In genomic region chr22:50148166-50148500, GRCh38 we compare ENCODE assay signal across 14 cellular contexts. TPM values are rescaled to one million over a fixed set of nuclear protein-coding genes. Genes with fewer than 3 reads are reported as not detected.
A peak's percentile ranks its signal among the peaks of the same experiment; 100 is the strongest.
DNase-seq lines count a peak whose midpoint lies in the region; ATAC-seq, FAIRE-seq and TF ChIP-seq lines count a peak whose summit lies in the region.
"Had no signal": no experiment of that assay in that cellular context is flagged by ENCODE, and none has a peak within 500 bp of the region (broad histone marks: within the 10 kb centered on the region; RNA-seq: fewer than 3 reads in every experiment).

No MANE protein-coding gene starts in this region.

- peak overlapping the region; percentile 63; the same call in 1 of the 2 replicates for H4K8ac ChIP-seq in H1 (ENCODE audit: extremely low read depth, insufficient read depth, low read length)

- H3K18ac ChIP-seq in H1 (ENCODE audit: extremely low read depth, low read length) = no peak overlapping the region

- H2AFZ ChIP-seq in HepG2 (ENCODE audit: low read length) (no peak overlapping the region), H1 (ENCODE audit: low read length) (no peak overlapping the region)

- TF ChIP-seq EP300 in HepG2 (IDR thresholded peaks at IDR 0.05; ENCODE audit: low read depth in 2 of 2, low read length in 2 of 2) = no peak
- no peak for TF ChIP-seq EP300 in HepG2 (CRISPR knock-in tag; IDR thresholded peaks at IDR 0.05; ENCODE audit: borderline replicate concordance)
- TF ChIP-seq EP300 in H1 (IDR thresholded peaks at IDR 0.05; ENCODE audit: borderline replicate concordance in 1 of 2, low read depth in 2 of 2, low read length in 2 of 2) = no peak

- H2BK5ac ChIP-seq in H1 (ENCODE audit: low read depth, low read length) = no peak overlapping the region

- in situ Hi-C loops in HepG2 (cut with HindIII; ENCODE audit: extremely low pct_ligation_motif_present, low pct_unique_long_range_greater_than_20kb) = loop anchor here (5.0 kb wide), 1 partner anchor 59 kb away; no protein-coding TSS in a partner anchor

- TF ChIP-seq RAD21 in HepG2 (CRISPR knock-in tag; IDR thresholded peaks at IDR 0.05) (no peak), H1 (IDR thresholded peaks at IDR 0.05 in 1 of 2, conservative IDR thresholded peaks at IDR 0.05 in 1 of 2; ENCODE audit: low read depth in 2 of 2, low read length in 2 of 2) (no peak)

- 39% methylated on average over 10 of the region's 12 CpGs for WGBS in HepG2 (ENCODE audit: low lambda C conversion rate)
- WGBS in right lobe of liver (ENCODE audit: insufficient coverage, low coverage, low lambda C conversion rate, missing lambda C conversion rate) = 76% methylated on average over 7 of the region's 12 CpGs
- WGBS in H1 (ENCODE audit: extremely low coverage in 1 of 2, insufficient coverage in 1 of 2, insufficient read length in 1 of 2, insufficient replicate concordance in 2 of 2, low coverage in 1 of 2, low lambda C conversion rate in 2 of 2, missing lambda C conversion rate in 1 of 2), 2 experiments = 90% methylated on average over 11 of the region's 12 CpGs; no CpG with 5 or more reads in 1 of the 2 experiments

- DNase-seq in HepG2 (ENCODE audit: low spot score) = no peak
- no peak for DNase-seq in right lobe of liver
- no peak for DNase-seq in H1 (ENCODE audit: low read depth in 1 of 2, low spot score in 2 of 2)
- no peak for DNase-seq in cerebellar cortex (ENCODE audit: low spot score)
- DNase-seq: GOT3, Kasumi-1, NCI-H187, NCI-H526 had no signal

- H2AK5ac ChIP-seq in H1 (ENCODE audit: low read depth, low read length) = no peak overlapping the region

- H3K27ac ChIP-seq in HepG2 (ENCODE audit: extremely low read length, insufficient read depth, low read length) (no peak overlapping the region), right lobe of liver (no peak overlapping the region), H1 (ENCODE audit: low read depth, low read length) (no peak overlapping the region), neutrophil (peak overlapping the region; percentile 71)

- POLR2A ChIA-PET in HepG2 (lab: Yijun Ruan, JAX) = no interaction called here
- POLR2A ChIA-PET in H1 (lab: Charles Lee; ENCODE audit: partially characterized antibody) = no interaction called here

- no peak overlapping the region for H3K14ac ChIP-seq in H1 (ENCODE audit: insufficient read length)

- H3K56ac ChIP-seq in H1 (replicated peaks; ENCODE audit: insufficient read length, low read depth, low read length) = no peak overlapping the region

- BruUV-seq in HepG2 (replicated peaks; lab: Mats Ljungman, UMichigan) = no TSS peak

- no peak overlapping the region for H2BK12ac ChIP-seq in H1 (ENCODE audit: low read depth, low read length)

- H3K4me1 ChIP-seq in HepG2 (ENCODE audit: insufficient read depth, low read length) (peaks cover 80% of the 10 kb centered on the region), right lobe of liver (peaks cover 0 to 30% (median 10%) of the 10 kb centered on the region in 4 donors), H1 (replicated peaks in 1 of 4; ENCODE audit: control insufficient read depth in 3 of 4, insufficient read depth in 4 of 4, low read length in 3 of 4) (peaks cover 0 to 4% (median 0%) of the 10 kb centered on the region in 4 experiments; a peak in 3 of 7 replicates), neutrophil (ENCODE audit: control insufficient read depth in 1 of 2, insufficient read depth in 1 of 2, low read depth in 1 of 2, low read length in 1 of 2) (peaks cover 40 to 41% of the 10 kb centered on the region in 2 experiments)

- peak overlapping the region; percentile 5; the same call in 1 of the 2 replicates for H2BK15ac ChIP-seq in H1 (ENCODE audit: low read length)

- H4K5ac ChIP-seq in H1 (ENCODE audit: insufficient read length, low read depth, low read length) = no peak overlapping the region

- no peak for TF ChIP-seq POLR2A in HepG2 (IDR thresholded peaks at IDR 0.05; ENCODE audit: insufficient read depth in 1 of 2, low read depth in 2 of 2, low read length in 2 of 2)
- TF ChIP-seq POLR2A in right lobe of liver (IDR thresholded peaks at IDR 0.05) = no peak
- no peak for TF ChIP-seq POLR2A in H1 (IDR thresholded peaks at IDR 0.05; ENCODE audit: control extremely low read depth in 1 of 2, low read depth in 2 of 2, low read length in 2 of 2)

- H4K20me1 ChIP-seq in HepG2 (ENCODE audit: insufficient read depth, low read length) (no peaks in the 10 kb centered on the region), H1 (replicated peaks in 1 of 2; ENCODE audit: control insufficient read depth in 1 of 2, insufficient read depth in 2 of 2, low read length in 2 of 2) (peaks cover 0 to 3% of the 10 kb centered on the region in 2 experiments)

- H3K23me2 ChIP-seq in H1 (ENCODE audit: low read depth, low read length) = no peaks in the 10 kb centered on the region

- H3K4me2 ChIP-seq in HepG2 (ENCODE audit: low read depth, low read length) (peak overlapping the region; percentile 86), H1 (ENCODE audit: insufficient read depth in 1 of 2, low read depth in 2 of 2, low read length in 2 of 2) (no peak overlapping the region)

- H2BK120ac ChIP-seq in H1 (replicated peaks; ENCODE audit: low read depth, low read length) = no peak overlapping the region

- CTCF ChIA-PET in HepG2 (lab: Yijun Ruan, JAX; ENCODE audit: low intra/inter-chr PET ratio, low total read pairs) = interaction anchor here (4.3 kb wide), 1 partner anchor 62 kb away, joined by 39 read pairs; no protein-coding TSS in a partner anchor
- CTCF ChIA-PET in H1 (lab: Charles Lee; ENCODE audit: partially characterized antibody) = interaction anchor here (0.9 to 9.4 kb wide), 17 partner anchors 8 to 218 kb away, joined by 3 to 83 read pairs (median 4); no protein-coding TSS in a partner anchor

- H4K91ac ChIP-seq in H1 (replicated peaks; ENCODE audit: insufficient read length, low read length) = no peak overlapping the region

- H2BK20ac ChIP-seq in H1 (ENCODE audit: low read length) = no peak overlapping the region

- no peaks in the 10 kb centered on the region for H3K79me1 ChIP-seq in H1 (ENCODE audit: low read depth, low read length)

- H3K23ac ChIP-seq in H1 (ENCODE audit: insufficient read length) = no peak overlapping the region

- H3K9me3 ChIP-seq in HepG2 (ENCODE audit: low read length) = no peaks in the 10 kb centered on the region
- no peaks in the 10 kb centered on the region for H3K9me3 ChIP-seq in right lobe of liver
- H3K9me3 ChIP-seq in H1 (ENCODE audit: insufficient read depth in 2 of 2, low read depth in 1 of 2, low read length in 1 of 2) = no peaks in the 10 kb centered on the region
- H3K9me3 ChIP-seq in neutrophil = no peaks in the 10 kb centered on the region

- FAIRE-seq in HepG2 (lab: Jason Lieb, UNC) = no peak
- FAIRE-seq in H1 (lab: Jason Lieb, UNC) = no peak
- FAIRE-seq: G401.6, GM12892 had no signal

- H3K4ac ChIP-seq in H1 (replicated peaks; ENCODE audit: insufficient read length, low read depth, low read length) = no peak overlapping the region

- TF ChIP-seq CTCF in HepG2 (CRISPR knock-in tag; IDR thresholded peaks at IDR 0.05) = no peak
- no peak for TF ChIP-seq CTCF in right lobe of liver (IDR thresholded peaks at IDR 0.05)
- TF ChIP-seq CTCF in H1 (IDR thresholded peaks at IDR 0.05; ENCODE audit: control extremely low read depth in 1 of 3, insufficient read depth in 1 of 3, low read depth in 1 of 3, low read length in 3 of 3) = no peak
- TF ChIP-seq CTCF in neutrophil (IDR thresholded peaks at IDR 0.05) = no peak

- H3K4me3 ChIP-seq in HepG2 (replicated peaks in 1 of 3; ENCODE audit: insufficient read depth in 1 of 3, low read depth in 2 of 3, low read length in 3 of 3) (peak overlapping the region in 2 of 3 experiments; percentile 24 to 60; a peak in 4 of 6 replicates), right lobe of liver (no peak overlapping the region), H1 (ENCODE audit: extremely low read depth in 1 of 4, insufficient read depth in 2 of 4, low read depth in 3 of 4, low read length in 4 of 4) (no peak overlapping the region), neutrophil (ENCODE audit: low read depth in 1 of 2, low read length in 1 of 2) (no peak overlapping the region)

- H3K36me3 ChIP-seq in HepG2 (replicated peaks in 1 of 2; ENCODE audit: control insufficient read depth in 1 of 2, insufficient read depth in 2 of 2, low read length in 2 of 2) (no peaks in the 10 kb centered on the region), right lobe of liver (no peaks in the 10 kb centered on the region), H1 (ENCODE audit: control insufficient read depth in 2 of 4, insufficient read depth in 4 of 4, low read length in 3 of 4) (no peaks in the 10 kb centered on the region), neutrophil (no peaks in the 10 kb centered on the region)

- ATAC-seq in HepG2 (no peak), right lobe of liver (no peak), HG03196 (IDR thresholded peaks at IDR 0.05; ENCODE audit: unreplicated experiment) (no peak), GM18517 (IDR thresholded peaks at IDR 0.05; ENCODE audit: unreplicated experiment) (no peak)

- intact Hi-C loops in HepG2 (cut with micrococcal nuclease; ENCODE audit: unreplicated experiment) (loop anchor here (5.0 kb wide), 2 partner anchors 46 to 381 kb away; no protein-coding TSS in a partner anchor), right lobe of liver (cut with DNase I) (loop anchor here in 1 of 2 donors (5.0 kb wide), 1 partner anchor 64 kb away; no protein-coding TSS in a partner anchor)

- H3K9ac ChIP-seq in HepG2 (ENCODE audit: insufficient read depth, low read depth, low read length) (no peak overlapping the region), H1 (replicated peaks in 1 of 4; ENCODE audit: extremely low read depth in 1 of 4, low read depth in 3 of 4, low read length in 3 of 4) (no peak overlapping the region)

- no peaks in the 10 kb centered on the region for H3K79me2 ChIP-seq in HepG2 (ENCODE audit: insufficient read depth, low read length)
- no peaks in the 10 kb centered on the region for H3K79me2 ChIP-seq in H1 (ENCODE audit: control insufficient read depth in 1 of 2, insufficient read depth in 2 of 2, low read length in 2 of 2)

- peaks cover 2 to 44% of the 10 kb centered on the region in 2 experiments; a peak in 4 of 5 replicates for H3K27me3 ChIP-seq in HepG2 (ENCODE audit: control insufficient read depth in 1 of 2, insufficient read depth in 2 of 2, low read length in 2 of 2)
- no peaks in the 10 kb centered on the region for H3K27me3 ChIP-seq in right lobe of liver
- peaks cover 0 to 8% (median 2%) of the 10 kb centered on the region in 4 experiments; a peak in 2 of 7 replicates for H3K27me3 ChIP-seq in H1 (replicated peaks in 1 of 4; ENCODE audit: control insufficient read depth in 3 of 4, extremely low read depth in 1 of 4, insufficient read depth in 3 of 4, low read length in 3 of 4)
- H3K27me3 ChIP-seq in neutrophil = no peaks in the 10 kb centered on the region

RNA-seq across cellular contexts. Expression of gene PANX2, which starts 22.4 kb away (rescaled TPM):
- total RNA-seq in HepG2 (2016; rRNA removed; fragmentation: Illumina TruSeq; extraction: Trizol) (0.15 and 0.58 TPM in 2 replicates), right lobe of liver (10 to 100 TPM in 1 of 6 experiments, 1 to 10 TPM in 5; 3.9 to 12.3 (median 7.2) TPM)
- 0.20 and 0.35 TPM in 2 replicates for total RNA-seq in HepG2 (2016; cell fraction: cytosol; rRNA removed; fragmentation: Illumina TruSeq; extraction: Trizol; ENCODE audit: low read depth)
- 0.19 TPM in 2 replicates for total RNA-seq in HepG2 (2016; cell fraction: insoluble cytoplasmic fraction; rRNA removed; fragmentation: Illumina TruSeq; extraction: Trizol)
- 1.1 and 1.4 TPM in 2 replicates for total RNA-seq in HepG2 (2016; cell fraction: membrane; rRNA removed; fragmentation: Illumina TruSeq; extraction: Trizol)
- 0.47 and 0.56 TPM in 2 replicates for total RNA-seq in HepG2 (2016; cell fraction: nucleus; rRNA removed; fragmentation: Illumina TruSeq; extraction: Trizol)
- polyA plus RNA-seq in HepG2 (2011; rRNA removed) (1.1 TPM in 2 replicates), H1 (2011; rRNA removed) (3.5 and 6.0 TPM in 2 replicates)
- 0.99 and 1.7 TPM in 2 replicates for polyA plus RNA-seq in HepG2 (2011; cell fraction: cytosol; rRNA removed)
- polyA plus RNA-seq in HepG2 (2011; cell fraction: nucleus; rRNA removed) = 2.5 and 4.2 TPM in 2 replicates
- polyA plus RNA-seq in HepG2 (2012) = 1.6 and 3.8 TPM in 2 replicates
- polyA plus RNA-seq in HepG2 (2016; cell fraction: cytosol; fragmentation: Illumina TruSeq; extraction: Trizol; ENCODE audit: low read depth) = 1.3 and 1.4 TPM in 2 replicates
- 1.1 and 1.4 TPM in 2 replicates for polyA plus RNA-seq in HepG2 (2016; cell fraction: insoluble cytoplasmic fraction; fragmentation: Illumina TruSeq; extraction: Trizol; ENCODE audit: low read depth)
- polyA plus RNA-seq in HepG2 (2016; cell fraction: membrane; fragmentation: Illumina TruSeq; extraction: Trizol; ENCODE audit: low read depth) = 2.9 and 3.6 TPM in 2 replicates
- 2.0 and 2.3 TPM in 2 replicates for polyA plus RNA-seq in HepG2 (2016; cell fraction: nucleus; fragmentation: Illumina TruSeq; extraction: Trizol; ENCODE audit: insufficient read depth, low read depth)
- polyA minus RNA-seq in HepG2 (2011; rRNA and poly(A)+ RNA removed; ENCODE audit: low replicate concordance) = 0.78 and 0.84 TPM in 2 replicates
- polyA minus RNA-seq in HepG2 (2011; cell fraction: cytosol; rRNA and poly(A)+ RNA removed) = 0.30 and 0.79 TPM in 2 replicates
- polyA minus RNA-seq in HepG2 (2011; cell fraction: nucleus; rRNA and poly(A)+ RNA removed) = 0.37 and 0.39 TPM in 2 replicates
- 5.0 and 5.4 TPM in 2 replicates for total RNA-seq in H1 (2021; fragmentation: NEBNext Ultra II Directional; extraction: Animal tissue kit (Norgen Biotek cat#: 25700))
- 4.2 TPM for polyA plus RNA-seq in H1 (2011; cell fraction: cytosol; rRNA removed)
- 8.3 TPM for polyA plus RNA-seq in H1 (2011; cell fraction: nucleus; rRNA removed)
- polyA plus RNA-seq in H1 (2012, experiment 1 of 2) = 3.9 to 6.9 TPM (median 5.9 TPM) in 4 replicates
- 4.1 TPM for polyA plus RNA-seq in H1 (2012, experiment 2 of 2)
- polyA plus RNA-seq in H1 (2013, experiment 1 of 2) = 4.8 TPM
- 5.1 TPM for polyA plus RNA-seq in H1 (2013, experiment 2 of 2)
- polyA minus RNA-seq in H1 (2011; rRNA and poly(A)+ RNA removed) = 0.78 and 0.91 TPM in 2 replicates
- polyA minus RNA-seq in H1 (2011; cell fraction: cytosol; rRNA and poly(A)+ RNA removed) = 2.8 TPM
- 2.8 TPM for polyA minus RNA-seq in H1 (2011; cell fraction: nucleus; rRNA and poly(A)+ RNA removed)

RNA-seq across cellular contexts. Expression of gene TRABD, which starts 37.6 kb away (rescaled TPM):
- total RNA-seq in HepG2 (2016; rRNA removed; fragmentation: Illumina TruSeq; extraction: Trizol) (16.2 and 21.5 TPM in 2 replicates), right lobe of liver (10 to 100 TPM; 18.9 to 30.2 (median 22.8) TPM)
- 8.1 and 8.5 TPM in 2 replicates for total RNA-seq in HepG2 (2016; cell fraction: cytosol; rRNA removed; fragmentation: Illumina TruSeq; extraction: Trizol; ENCODE audit: low read depth)
- total RNA-seq in HepG2 (2016; cell fraction: insoluble cytoplasmic fraction; rRNA removed; fragmentation: Illumina TruSeq; extraction: Trizol) = 14.1 and 20.1 TPM in 2 replicates
- total RNA-seq in HepG2 (2016; cell fraction: membrane; rRNA removed; fragmentation: Illumina TruSeq; extraction: Trizol) = 15.9 and 17.7 TPM in 2 replicates
- total RNA-seq in HepG2 (2016; cell fraction: nucleus; rRNA removed; fragmentation: Illumina TruSeq; extraction: Trizol) = 12.3 and 17.7 TPM in 2 replicates
- polyA plus RNA-seq in HepG2 (2011; rRNA removed) (28.9 and 36.8 TPM in 2 replicates), H1 (2011; rRNA removed) (44.2 and 88.8 TPM in 2 replicates)
- polyA plus RNA-seq in HepG2 (2011; cell fraction: cytosol; rRNA removed) = 15.8 and 28.0 TPM in 2 replicates
- polyA plus RNA-seq in HepG2 (2011; cell fraction: nucleus; rRNA removed) = 241 and 327 TPM in 2 replicates
- 19.6 and 35.2 TPM in 2 replicates for polyA plus RNA-seq in HepG2 (2012)
- polyA plus RNA-seq in HepG2 (2016; cell fraction: cytosol; fragmentation: Illumina TruSeq; extraction: Trizol; ENCODE audit: low read depth) = 10.4 and 11.2 TPM in 2 replicates
- polyA plus RNA-seq in HepG2 (2016; cell fraction: insoluble cytoplasmic fraction; fragmentation: Illumina TruSeq; extraction: Trizol; ENCODE audit: low read depth) = 19.9 and 22.8 TPM in 2 replicates
- polyA plus RNA-seq in HepG2 (2016; cell fraction: membrane; fragmentation: Illumina TruSeq; extraction: Trizol; ENCODE audit: low read depth) = 15.2 and 16.9 TPM in 2 replicates
- 56.6 and 60.9 TPM in 2 replicates for polyA plus RNA-seq in HepG2 (2016; cell fraction: nucleus; fragmentation: Illumina TruSeq; extraction: Trizol; ENCODE audit: insufficient read depth, low read depth)
- 22.4 and 30.1 TPM in 2 replicates for polyA minus RNA-seq in HepG2 (2011; rRNA and poly(A)+ RNA removed; ENCODE audit: low replicate concordance)
- polyA minus RNA-seq in HepG2 (2011; cell fraction: cytosol; rRNA and poly(A)+ RNA removed) = 9.7 and 11.7 TPM in 2 replicates
- polyA minus RNA-seq in HepG2 (2011; cell fraction: nucleus; rRNA and poly(A)+ RNA removed) = 14.4 and 18.2 TPM in 2 replicates
- 57.5 and 60.0 TPM in 2 replicates for total RNA-seq in H1 (2021; fragmentation: NEBNext Ultra II Directional; extraction: Animal tissue kit (Norgen Biotek cat#: 25700))
- polyA plus RNA-seq in H1 (2011; cell fraction: cytosol; rRNA removed) = 59.7 TPM
- 170 TPM for polyA plus RNA-seq in H1 (2011; cell fraction: nucleus; rRNA removed)
- 38.3 to 63.0 TPM (median 60.8 TPM) in 4 replicates for polyA plus RNA-seq in H1 (2012, experiment 1 of 2)
- polyA plus RNA-seq in H1 (2012, experiment 2 of 2) = 46.4 TPM
- 46.6 TPM for polyA plus RNA-seq in H1 (2013, experiment 1 of 2)
- polyA plus RNA-seq in H1 (2013, experiment 2 of 2) = 45.5 TPM
- polyA minus RNA-seq in H1 (2011; rRNA and poly(A)+ RNA removed) = 17.2 and 19.0 TPM in 2 replicates
- 23.3 TPM for polyA minus RNA-seq in H1 (2011; cell fraction: cytosol; rRNA and poly(A)+ RNA removed)
- polyA minus RNA-seq in H1 (2011; cell fraction: nucleus; rRNA and poly(A)+ RNA removed) = 30.3 TPM

RNA-seq across cellular contexts. Expression of gene SELENOO, which starts 52.7 kb away (rescaled TPM):
- total RNA-seq in HepG2 (2016; rRNA removed; fragmentation: Illumina TruSeq; extraction: Trizol) (12.5 and 19.0 TPM in 2 replicates), right lobe of liver (10 to 100 TPM; 51.1 to 67.8 (median 59.2) TPM)
- 2.8 and 3.8 TPM in 2 replicates for total RNA-seq in HepG2 (2016; cell fraction: cytosol; rRNA removed; fragmentation: Illumina TruSeq; extraction: Trizol; ENCODE audit: low read depth)
- total RNA-seq in HepG2 (2016; cell fraction: insoluble cytoplasmic fraction; rRNA removed; fragmentation: Illumina TruSeq; extraction: Trizol) = 9.4 and 19.8 TPM in 2 replicates
- total RNA-seq in HepG2 (2016; cell fraction: membrane; rRNA removed; fragmentation: Illumina TruSeq; extraction: Trizol) = 6.0 and 7.6 TPM in 2 replicates
- total RNA-seq in HepG2 (2016; cell fraction: nucleus; rRNA removed; fragmentation: Illumina TruSeq; extraction: Trizol) = 18.8 and 19.9 TPM in 2 replicates
- polyA plus RNA-seq in HepG2 (2011; rRNA removed) (14.4 and 18.7 TPM in 2 replicates), H1 (2011; rRNA removed) (25.1 and 34.1 TPM in 2 replicates)
- 10.0 and 18.1 TPM in 2 replicates for polyA plus RNA-seq in HepG2 (2011; cell fraction: cytosol; rRNA removed)
- 88.6 and 104 TPM in 2 replicates for polyA plus RNA-seq in HepG2 (2011; cell fraction: nucleus; rRNA removed)
- polyA plus RNA-seq in HepG2 (2012) = 10.9 and 17.7 TPM in 2 replicates
- 3.5 and 4.0 TPM in 2 replicates for polyA plus RNA-seq in HepG2 (2016; cell fraction: cytosol; fragmentation: Illumina TruSeq; extraction: Trizol; ENCODE audit: low read depth)
- polyA plus RNA-seq in HepG2 (2016; cell fraction: insoluble cytoplasmic fraction; fragmentation: Illumina TruSeq; extraction: Trizol; ENCODE audit: low read depth) = 9.5 and 12.3 TPM in 2 replicates
- polyA plus RNA-seq in HepG2 (2016; cell fraction: membrane; fragmentation: Illumina TruSeq; extraction: Trizol; ENCODE audit: low read depth) = 4.9 and 5.3 TPM in 2 replicates
- 54.2 and 57.7 TPM in 2 replicates for polyA plus RNA-seq in HepG2 (2016; cell fraction: nucleus; fragmentation: Illumina TruSeq; extraction: Trizol; ENCODE audit: insufficient read depth, low read depth)
- polyA minus RNA-seq in HepG2 (2011; rRNA and poly(A)+ RNA removed; ENCODE audit: low replicate concordance) = 9.7 and 16.7 TPM in 2 replicates
- 6.4 and 6.9 TPM in 2 replicates for polyA minus RNA-seq in HepG2 (2011; cell fraction: cytosol; rRNA and poly(A)+ RNA removed)
- 7.5 and 7.7 TPM in 2 replicates for polyA minus RNA-seq in HepG2 (2011; cell fraction: nucleus; rRNA and poly(A)+ RNA removed)
- total RNA-seq in H1 (2021; fragmentation: NEBNext Ultra II Directional; extraction: Animal tissue kit (Norgen Biotek cat#: 25700)) = 16.8 and 18.6 TPM in 2 replicates
- polyA plus RNA-seq in H1 (2011; cell fraction: cytosol; rRNA removed) = 30.9 TPM
- polyA plus RNA-seq in H1 (2011; cell fraction: nucleus; rRNA removed) = 69.8 TPM
- polyA plus RNA-seq in H1 (2012, experiment 1 of 2) = 12.9 to 24.6 TPM (median 20.6 TPM) in 4 replicates
- polyA plus RNA-seq in H1 (2012, experiment 2 of 2) = 13.2 TPM
- polyA plus RNA-seq in H1 (2013, experiment 1 of 2) = 16.6 TPM
- 14.1 TPM for polyA plus RNA-seq in H1 (2013, experiment 2 of 2)
- 6.4 and 7.1 TPM in 2 replicates for polyA minus RNA-seq in H1 (2011; rRNA and poly(A)+ RNA removed)
- polyA minus RNA-seq in H1 (2011; cell fraction: cytosol; rRNA and poly(A)+ RNA removed) = 6.4 TPM
- polyA minus RNA-seq in H1 (2011; cell fraction: nucleus; rRNA and poly(A)+ RNA removed) = 9.8 TPM

RNA-seq across cellular contexts. Expression of gene MOV10L1, which starts 58.3 kb away (rescaled TPM):
- total RNA-seq in HepG2 (2016; rRNA removed; fragmentation: Illumina TruSeq; extraction: Trizol) (0.11 TPM in 1 of 2 replicates, not detected in the other), right lobe of liver (under 1 TPM in 4 of 6 experiments, not detected in 2; 0.21 to 0.31 (median 0.24) TPM)
- total RNA-seq in HepG2 (2016; cell fraction: cytosol; rRNA removed; fragmentation: Illumina TruSeq; extraction: Trizol; ENCODE audit: low read depth) = not detected in 2 replicates
- total RNA-seq in HepG2 (2016; cell fraction: insoluble cytoplasmic fraction; rRNA removed; fragmentation: Illumina TruSeq; extraction: Trizol) = 0.17 TPM in 1 of 2 replicates, not detected in the other
- total RNA-seq in HepG2 (2016; cell fraction: membrane; rRNA removed; fragmentation: Illumina TruSeq; extraction: Trizol) = not detected in 2 replicates
- total RNA-seq in HepG2 (2016; cell fraction: nucleus; rRNA removed; fragmentation: Illumina TruSeq; extraction: Trizol) = 0.12 and 0.28 TPM in 2 replicates
- polyA plus RNA-seq in HepG2 (2011; rRNA removed) (0.12 and 0.31 TPM in 2 replicates), H1 (2011; rRNA removed) (0.13 and 0.32 TPM in 2 replicates)
- polyA plus RNA-seq in HepG2 (2011; cell fraction: cytosol; rRNA removed) = 0.05 and 0.09 TPM in 2 replicates
- 0.47 and 1.1 TPM in 2 replicates for polyA plus RNA-seq in HepG2 (2011; cell fraction: nucleus; rRNA removed)
- polyA plus RNA-seq in HepG2 (2012) = 0.29 and 0.46 TPM in 2 replicates
- polyA plus RNA-seq in HepG2 (2016; cell fraction: cytosol; fragmentation: Illumina TruSeq; extraction: Trizol; ENCODE audit: low read depth) = not detected in 2 replicates
- polyA plus RNA-seq in HepG2 (2016; cell fraction: insoluble cytoplasmic fraction; fragmentation: Illumina TruSeq; extraction: Trizol; ENCODE audit: low read depth) = not detected in 2 replicates
- polyA plus RNA-seq in HepG2 (2016; cell fraction: membrane; fragmentation: Illumina TruSeq; extraction: Trizol; ENCODE audit: low read depth) = 0.08 TPM in 1 of 2 replicates, not detected in the other
- polyA plus RNA-seq in HepG2 (2016; cell fraction: nucleus; fragmentation: Illumina TruSeq; extraction: Trizol; ENCODE audit: insufficient read depth, low read depth) = not detected in 2 replicates
- polyA minus RNA-seq in HepG2 (2011; rRNA and poly(A)+ RNA removed; ENCODE audit: low replicate concordance) = not detected in 2 replicates
- not detected in 2 replicates for polyA minus RNA-seq in HepG2 (2011; cell fraction: cytosol; rRNA and poly(A)+ RNA removed)
- polyA minus RNA-seq in HepG2 (2011; cell fraction: nucleus; rRNA and poly(A)+ RNA removed) = 0.39 TPM in 1 of 2 replicates, not detected in the other
- not detected in 2 replicates for total RNA-seq in H1 (2021; fragmentation: NEBNext Ultra II Directional; extraction: Animal tissue kit (Norgen Biotek cat#: 25700))
- 0.37 TPM for polyA plus RNA-seq in H1 (2011; cell fraction: cytosol; rRNA removed)
- 0.31 TPM for polyA plus RNA-seq in H1 (2011; cell fraction: nucleus; rRNA removed)
- 0.07 TPM in 1 of 4 replicates, not detected in the others for polyA plus RNA-seq in H1 (2012, experiment 1 of 2)
- not detected for polyA plus RNA-seq in H1 (2012, experiment 2 of 2)
- polyA plus RNA-seq in H1 (2013, experiment 1 of 2) = 0.14 TPM
- 0.06 TPM for polyA plus RNA-seq in H1 (2013, experiment 2 of 2)
- polyA minus RNA-seq in H1 (2011; rRNA and poly(A)+ RNA removed) = 0.16 TPM in 1 of 2 replicates, not detected in the other
- not detected for polyA minus RNA-seq in H1 (2011; cell fraction: cytosol; rRNA and poly(A)+ RNA removed)
- 0.80 TPM for polyA minus RNA-seq in H1 (2011; cell fraction: nucleus; rRNA and poly(A)+ RNA removed)
- total RNA-seq: MCF 10A had no signal

Comparison
In these comparisons a context has a peak if more than half of its experiments do, and no peak if none do; other contexts are left out.
1. H3K4me3 ChIP-seq: peak in HepG2 (2 of 3); none in right lobe of liver (0 of 3), H1 (0 of 4) and neutrophil (0 of 2).